2 cellular contexts compared by ENCODE assay signal in the genomic region with DNA sequence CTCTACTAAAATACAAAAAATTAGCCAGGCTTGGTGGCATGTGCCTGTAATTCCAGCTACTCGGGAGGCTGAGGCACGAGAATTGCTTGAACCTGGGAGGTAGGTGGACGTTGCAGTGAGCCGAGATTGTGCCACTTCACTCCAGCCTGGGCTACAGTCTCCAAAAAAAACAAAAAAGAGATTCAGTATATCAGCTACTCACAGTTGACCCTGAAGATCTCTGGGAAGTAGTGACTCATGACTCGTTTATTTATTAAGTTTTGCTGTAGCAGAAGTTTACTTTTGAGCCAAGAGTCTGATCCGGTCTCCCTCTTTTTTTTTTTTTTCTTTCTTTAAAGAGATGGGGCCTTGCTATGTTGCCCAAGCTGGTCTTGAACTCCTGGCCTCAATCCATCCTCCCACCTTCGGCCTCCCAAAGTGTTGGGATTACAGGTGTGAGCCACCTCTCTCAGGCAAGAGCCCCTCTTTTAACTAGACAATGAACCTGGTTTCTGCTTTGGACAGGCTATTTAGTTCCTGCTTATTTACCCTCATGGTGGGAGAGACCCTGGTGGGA.
A peak's percentile ranks its signal among the peaks of the same experiment; 100 is the strongest.
TF ChIP-seq lines count a peak whose summit lies in the region.

No MANE protein-coding gene starts in this region.

TF ChIP-seq in endothelial cell of umbilical vein, 7 proteins besides CTCF, POLR2A, EP300 and RAD21:
- TF ChIP-seq MYC (IDR thresholded peaks at IDR 0.05; ENCODE audit: low read depth, low read length), result no peak
- TF ChIP-seq FOS (IDR thresholded peaks at IDR 0.05; ENCODE audit: borderline replicate concordance, insufficient read depth, low read length), result peak; percentile 67
- TF ChIP-seq JUN (IDR thresholded peaks at IDR 0.05; ENCODE audit: borderline replicate concordance, insufficient read depth, insufficient read length, low read depth), result peak; percentile 81
- TF ChIP-seq POLR2AphosphoS5 (IDR thresholded peaks at IDR 0.05; ENCODE audit: insufficient read depth, low read depth, low read length), result peak; percentile 31
- no peak for TF ChIP-seq EZH2 (IDR thresholded peaks at IDR 0.05; ENCODE audit: borderline replicate concordance, low read depth, low read length, severe bottlenecking)
- peak; percentile 38 for TF ChIP-seq GATA2 (IDR thresholded peaks at IDR 0.05; ENCODE audit: insufficient read depth, insufficient read length, low read depth, low read length)
- no peak for TF ChIP-seq MAX (IDR thresholded peaks at IDR 0.05; ENCODE audit: insufficient read depth, insufficient read length)

TF ChIP-seq in HEK293T, 16 proteins besides CTCF, POLR2A, EP300 and RAD21 (continued from another document):
- TF ChIP-seq LEF1 (IDR thresholded peaks at IDR 0.05; ENCODE audit: borderline replicate concordance) (no peak), FOXM1 (IDR thresholded peaks at IDR 0.05; ENCODE audit: borderline replicate concordance) (no peak), HDGF (IDR thresholded peaks at IDR 0.05; ENCODE audit: borderline replicate concordance) (no peak), ZNF384 (IDR thresholded peaks at IDR 0.05) (no peak), PKNOX1 (IDR thresholded peaks at IDR 0.05) (no peak), TARDBP (IDR thresholded peaks at IDR 0.05) (no peak), BHLHE40 (IDR thresholded peaks at IDR 0.05; ENCODE audit: borderline replicate concordance) (no peak), ELF4 (IDR thresholded peaks at IDR 0.05) (no peak), ARNT (IDR thresholded peaks at IDR 0.05) (no peak), L3MBTL2 (conservative IDR thresholded peaks at IDR 0.05) (no peak; the same call in 1 of the 2 replicates), SP1 (IDR thresholded peaks at IDR 0.05) (no peak), CTBP1 (IDR thresholded peaks at IDR 0.05; ENCODE audit: borderline replicate concordance) (no peak), FOXK2 (IDR thresholded peaks at IDR 0.05) (no peak), NFRKB (IDR thresholded peaks at IDR 0.05) (no peak), FOXA1 (IDR thresholded peaks at IDR 0.05) (no peak)
